ENCODE assay signal across 8 cellular contexts in the genomic region with DNA sequence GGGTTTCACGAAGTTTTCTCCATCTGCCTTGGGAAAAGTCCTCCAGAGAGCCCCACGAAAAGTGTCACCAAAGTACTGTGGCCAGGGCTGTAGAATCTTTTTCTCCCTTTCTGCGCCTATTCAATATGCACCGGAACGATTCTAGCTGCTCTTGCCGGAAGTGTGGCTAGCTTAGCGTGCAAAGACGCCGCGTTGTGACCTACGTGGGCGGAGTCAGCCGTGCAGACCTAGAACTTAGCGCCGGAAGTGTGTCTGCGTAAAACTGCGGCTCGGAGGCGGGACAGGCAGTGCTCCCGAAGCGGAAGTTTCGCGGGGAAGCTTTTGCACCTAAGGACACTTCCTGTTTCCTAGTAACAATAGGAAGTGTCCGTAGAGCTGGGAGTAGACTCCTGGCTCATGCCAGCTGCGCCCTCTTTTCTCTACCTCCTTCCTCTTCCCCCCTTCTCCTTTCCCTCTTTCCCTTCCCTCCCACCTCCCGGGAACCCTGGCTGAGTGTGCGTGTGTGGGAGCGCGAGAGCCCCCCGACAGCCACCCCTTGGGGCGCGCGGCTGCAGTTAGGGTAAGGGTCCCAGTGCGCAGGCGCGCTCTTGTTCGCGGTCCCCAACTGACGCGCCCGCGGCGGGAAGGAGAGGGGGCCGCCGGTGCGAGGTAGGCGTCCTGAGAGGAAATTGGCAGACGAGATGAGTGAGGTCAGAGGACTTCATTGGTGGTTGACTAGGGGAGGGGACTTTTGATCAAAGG. TPM values are rescaled to one million over a fixed set of nuclear protein-coding genes. Genes with fewer than 3 reads are reported as not detected.
DNase-seq lines count a peak whose midpoint lies in the region; ATAC-seq and TF ChIP-seq lines count a peak whose summit lies in the region.

A gene with protein sequence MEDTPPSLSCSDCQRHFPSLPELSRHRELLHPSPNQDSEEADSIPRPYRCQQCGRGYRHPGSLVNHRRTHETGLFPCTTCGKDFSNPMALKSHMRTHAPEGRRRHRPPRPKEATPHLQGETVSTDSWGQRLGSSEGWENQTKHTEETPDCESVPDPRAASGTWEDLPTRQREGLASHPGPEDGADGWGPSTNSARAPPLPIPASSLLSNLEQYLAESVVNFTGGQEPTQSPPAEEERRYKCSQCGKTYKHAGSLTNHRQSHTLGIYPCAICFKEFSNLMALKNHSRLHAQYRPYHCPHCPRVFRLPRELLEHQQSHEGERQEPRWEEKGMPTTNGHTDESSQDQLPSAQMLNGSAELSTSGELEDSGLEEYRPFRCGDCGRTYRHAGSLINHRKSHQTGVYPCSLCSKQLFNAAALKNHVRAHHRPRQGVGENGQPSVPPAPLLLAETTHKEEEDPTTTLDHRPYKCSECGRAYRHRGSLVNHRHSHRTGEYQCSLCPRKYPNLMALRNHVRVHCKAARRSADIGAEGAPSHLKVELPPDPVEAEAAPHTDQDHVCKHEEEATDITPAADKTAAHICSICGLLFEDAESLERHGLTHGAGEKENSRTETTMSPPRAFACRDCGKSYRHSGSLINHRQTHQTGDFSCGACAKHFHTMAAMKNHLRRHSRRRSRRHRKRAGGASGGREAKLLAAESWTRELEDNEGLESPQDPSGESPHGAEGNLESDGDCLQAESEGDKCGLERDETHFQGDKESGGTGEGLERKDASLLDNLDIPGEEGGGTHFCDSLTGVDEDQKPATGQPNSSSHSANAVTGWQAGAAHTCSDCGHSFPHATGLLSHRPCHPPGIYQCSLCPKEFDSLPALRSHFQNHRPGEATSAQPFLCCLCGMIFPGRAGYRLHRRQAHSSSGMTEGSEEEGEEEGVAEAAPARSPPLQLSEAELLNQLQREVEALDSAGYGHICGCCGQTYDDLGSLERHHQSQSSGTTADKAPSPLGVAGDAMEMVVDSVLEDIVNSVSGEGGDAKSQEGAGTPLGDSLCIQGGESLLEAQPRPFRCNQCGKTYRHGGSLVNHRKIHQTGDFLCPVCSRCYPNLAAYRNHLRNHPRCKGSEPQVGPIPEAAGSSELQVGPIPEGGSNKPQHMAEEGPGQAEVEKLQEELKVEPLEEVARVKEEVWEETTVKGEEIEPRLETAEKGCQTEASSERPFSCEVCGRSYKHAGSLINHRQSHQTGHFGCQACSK (N-terminal part only) (plus strand): TSS at position 350 of the 741 bp plus-strand sequence. CDS start 1,903 bp downstream, outside the sequence.
ZNF668 (minus strand) TSS at position 168 of the 741 bp plus-strand sequence. CDS start 9,781 bp downstream, outside the sequence.

- intact Hi-C loops in breast epithelium (cut with DNase I; ENCODE audit: low total_unique reads), result no loop called here

- peak; percentile 70 for ATAC-seq in GM18870 (IDR thresholded peaks at IDR 0.05; ENCODE audit: unreplicated experiment)
- peak; percentile 68 for ATAC-seq in HG03135 (IDR thresholded peaks at IDR 0.05; ENCODE audit: unreplicated experiment)

- H3K4me1 ChIP-seq in breast epithelium (no peaks in the 10 kb centered on the region), iPS-20b (ENCODE audit: insufficient read depth, low read length) (peaks cover 6% of the 10 kb centered on the region)

- in situ Hi-C loops in ACHN (cut with HindIII; ENCODE audit: low pct_ligation_motif_present, low pct_unique_long_range_greater_than_20kb, low sequenced_read_pairs), result no loop called here

- DNase-seq in ACHN (peak; percentile 100), NCI-H2196 treated with DMSO at 0.1 percent for 48 hours (lab: John Stamatoyannopoulos, UW; ENCODE audit: unreplicated experiment) (peak; percentile 99), breast epithelium (ENCODE audit: low spot score in 2 of 2) (peak; percentile 97 to 98)

- TF ChIP-seq CTCF in VCaP (conservative IDR thresholded peaks at IDR 0.05), result no peak
- no peak for TF ChIP-seq CTCF in breast epithelium (IDR thresholded peaks at IDR 0.05)

- peak within 1 kb of the TSS; percentile 88 for H3K27ac ChIP-seq in VCaP
- H3K27ac ChIP-seq in breast epithelium, result peak within 1 kb of the TSS; percentile 94 to 96
- H3K27ac ChIP-seq in iPS-20b (ENCODE audit: low read length), result peak within 1 kb of the TSS; percentile 43
- H3K27ac ChIP-seq in skin epidermis, result peak within 1 kb of the TSS; percentile 78 to 98 (median 96)

- H3K4me3 ChIP-seq in breast epithelium, result peak within 1 kb of the TSS; percentile 93 to 98 (median 97)
- peak within 1 kb of the TSS; percentile 89 for H3K4me3 ChIP-seq in iPS-20b (ENCODE audit: low read length)
- peak within 1 kb of the TSS; percentile 61 to 97 (median 88) for H3K4me3 ChIP-seq in skin epidermis

- no peaks in the 10 kb centered on the region for H3K27me3 ChIP-seq in breast epithelium
- no peaks in the 10 kb centered on the region for H3K27me3 ChIP-seq in iPS-20b (ENCODE audit: insufficient read depth, low read length)

- peak within 1 kb of the TSS; percentile 85 for H3K9ac ChIP-seq in iPS-20b (ENCODE audit: low read depth, low read length)

- H3K9me3 ChIP-seq in breast epithelium (no peaks in the 10 kb centered on the region), iPS-20b (ENCODE audit: insufficient read depth, low read depth, low read length) (no peaks in the 10 kb centered on the region)

- H3K36me3 ChIP-seq in breast epithelium, result no peaks in the 10 kb centered on the region
- peaks cover 33% of the 10 kb centered on the region for H3K36me3 ChIP-seq in iPS-20b (ENCODE audit: insufficient read depth, low read depth, low read length)

- TF ChIP-seq POLR2A in breast epithelium (IDR thresholded peaks at IDR 0.05), result peak; percentile 62

RNA-seq across cellular contexts. Expression of the first gene that starts in this region (rescaled TPM):
- total RNA-seq in breast epithelium, result 10 to 100 TPM; 12.5 to 17.3 (median 13.1) TPM

RNA-seq across cellular contexts. Expression of gene ZNF668, which starts in this region (rescaled TPM):
- 1 to 10 TPM; 6.7 to 8.9 (median 8.8) TPM for total RNA-seq in breast epithelium

Comparison
In these comparisons a context has a peak if more than half of its experiments do, and no peak if none do; other contexts are left out.
1. Peak in every context shown above with its lines: DNase-seq, ATAC-seq, H3K4me3 ChIP-seq and H3K27ac ChIP-seq.
2. H3K27ac ChIP-seq: peak in every context shown above with its lines; median percentile 96 in skin epidermis; 95 in breast epithelium; 88 in VCaP; 43 in iPS-20b.